ENCODE assay signal across 34 cellular contexts in the genomic region with DNA sequence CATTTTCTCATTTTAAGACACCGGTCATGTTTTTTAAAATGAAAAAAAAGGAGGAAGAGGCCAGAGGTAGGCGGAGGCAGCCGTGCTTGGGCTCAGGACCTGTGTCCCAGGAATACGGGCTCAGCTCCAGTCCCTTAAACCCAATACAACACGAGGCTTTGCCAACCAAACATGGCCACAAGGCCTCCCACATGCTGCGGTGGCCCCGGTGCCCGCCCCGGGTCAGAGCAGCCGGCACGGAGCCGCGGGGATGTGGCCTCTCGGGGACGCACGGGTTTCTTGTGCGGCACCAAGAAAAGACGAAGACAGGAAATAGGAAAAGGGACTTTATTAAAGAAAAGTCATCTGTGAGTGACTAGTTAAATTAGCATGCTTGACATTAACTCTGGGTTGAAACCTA.
"Had no signal": no experiment of that assay in that cellular context is flagged by ENCODE, and none has a peak within 500 bp of the region (broad histone marks: within the 10 kb centered on the region; RNA-seq: fewer than 3 reads in every experiment).

No MANE protein-coding gene starts in this region.

- H3K27ac Mint-ChIP-seq: activated CD4-positive, alpha-beta memory T cell treated with anti-CD3 and anti-CD28 coated beads for 36 hours; activated CD4-positive, alpha-beta T cell treated with anti-CD3 and anti-CD28 coated beads for 36 hours; activated CD4-positive, alpha-beta T cell treated with anti-CD3 and anti-CD28 coated beads, Interleukin-2, amount 10 ng/mL, durations not matched to agents 24 days and 14 days; activated CD8-positive, alpha-beta memory T cell treated with anti-CD3 and anti-CD28 coated beads, Interleukin-2, amount 10 ng/mL, durations not matched to agents 7 days and 5 days; activated CD8-positive, alpha-beta T cell treated with anti-CD3 and anti-CD28 coated beads, Interleukin-2, amount 10 ng/mL, durations not matched to agents 7 days and 5 days; activated naive CD4-positive, alpha-beta T cell treated with anti-CD3 and anti-CD28 coated beads, Interleukin-2, amount 10 ng/mL, durations not matched to agents 7 days and 5 days; activated naive CD8-positive, alpha-beta T cell treated with anti-CD3 and anti-CD28 coated beads, Interleukin-2, amount 10 ng/mL, durations not matched to agents 7 days and 5 days; activated T-helper 1 cell treated with anti-CD3 and anti-CD28 coated beads, Interleukin-12 subunit alpha, Interleukin-12 subunit beta, Interleukin-2, Interleukin-4 antibody, amounts not matched to agents 30 ng/mL and 10 ng/mL and 1 ng/mL, durations not matched to agents 14 hours and 24 hours and 36 hours; activated T-helper 2 cell treated with anti-CD3 and anti-CD28 coated beads, Interferon-gamma antibody, Interleukin-2, Interleukin-4, amounts not matched to agents 10 μg/mL and 5 μg/mL and 100 μg/mL, durations not matched to agents 14 hours and 24 hours and 36 hours; dendritic cell treated with granulocyte-macrophage colony-stimulating factor and Interleukin-4, amounts not matched to agents 40 ng/mL and 50 ng/mL, for 4 days; effector memory CD8-positive, alpha-beta T cell; T-helper 17 cell; T-helper 2 cell treated with Interferon-gamma antibody and Interleukin-4, amounts not matched to agents 5 μg/mL and 100 μg/mL, for 36 hours had no signal

- H3K4me1 Mint-ChIP-seq: brain; central memory CD8-positive, alpha-beta T cell had no signal

- H3K27me3 Mint-ChIP-seq: activated CD4-positive, alpha-beta memory T cell treated with anti-CD3 and anti-CD28 coated beads for 36 hours; activated CD4-positive, alpha-beta T cell treated with anti-CD3 and anti-CD28 coated beads for 36 hours; activated CD4-positive, alpha-beta T cell treated with anti-CD3 and anti-CD28 coated beads, Interleukin-2, amount 10 ng/mL, durations not matched to agents 24 days and 14 days; activated CD8-positive, alpha-beta memory T cell treated with anti-CD3 and anti-CD28 coated beads, Interleukin-2, amount 10 ng/mL, durations not matched to agents 7 days and 5 days; activated naive CD4-positive, alpha-beta T cell treated with anti-CD3 and anti-CD28 coated beads, Interleukin-2, amount 10 ng/mL, durations not matched to agents 7 days and 5 days; activated naive CD8-positive, alpha-beta T cell treated with anti-CD3 and anti-CD28 coated beads, Interleukin-2, amount 10 ng/mL, durations not matched to agents 7 days and 5 days; brain; central memory CD8-positive, alpha-beta T cell; dendritic cell treated with granulocyte-macrophage colony-stimulating factor and Interleukin-4, amounts not matched to agents 40 ng/mL and 50 ng/mL, for 4 days; effector memory CD8-positive, alpha-beta T cell; T-helper 17 cell had no signal

- H3K4me3 Mint-ChIP-seq: activated CD4-positive, alpha-beta memory T cell treated with anti-CD3 and anti-CD28 coated beads for 36 hours; activated CD4-positive, alpha-beta T cell treated with anti-CD3 and anti-CD28 coated beads for 36 hours; activated CD4-positive, alpha-beta T cell treated with anti-CD3 and anti-CD28 coated beads, Interleukin-2, amount 10 ng/mL, durations not matched to agents 24 days and 14 days; activated CD8-positive, alpha-beta memory T cell treated with anti-CD3 and anti-CD28 coated beads, Interleukin-2, amount 10 ng/mL, durations not matched to agents 7 days and 5 days; activated CD8-positive, alpha-beta T cell treated with anti-CD3 and anti-CD28 coated beads, Interleukin-2, amount 10 ng/mL, durations not matched to agents 7 days and 5 days; activated naive CD4-positive, alpha-beta T cell treated with anti-CD3 and anti-CD28 coated beads, Interleukin-2, amount 10 ng/mL, durations not matched to agents 7 days and 5 days; activated naive CD8-positive, alpha-beta T cell treated with anti-CD3 and anti-CD28 coated beads, Interleukin-2, amount 10 ng/mL, durations not matched to agents 7 days and 5 days; activated T-helper 1 cell treated with anti-CD3 and anti-CD28 coated beads, Interleukin-12 subunit alpha, Interleukin-12 subunit beta, Interleukin-2, Interleukin-4 antibody, amounts not matched to agents 30 ng/mL and 10 ng/mL and 1 ng/mL, durations not matched to agents 14 hours and 24 hours and 36 hours; brain; central memory CD8-positive, alpha-beta T cell; dendritic cell treated with granulocyte-macrophage colony-stimulating factor and Interleukin-4, amounts not matched to agents 40 ng/mL and 50 ng/mL, for 4 days; effector memory CD8-positive, alpha-beta T cell; T-helper 17 cell; T-helper 2 cell treated with Interferon-gamma antibody and Interleukin-4, amounts not matched to agents 5 μg/mL and 100 μg/mL, for 36 hours had no signal

- H3K9me3 Mint-ChIP-seq: activated CD4-positive, alpha-beta memory T cell treated with anti-CD3 and anti-CD28 coated beads for 36 hours; activated CD4-positive, alpha-beta T cell treated with anti-CD3 and anti-CD28 coated beads, Interleukin-2, amount 10 ng/mL, durations not matched to agents 24 days and 14 days; activated naive CD4-positive, alpha-beta T cell treated with anti-CD3 and anti-CD28 coated beads, Interleukin-2, amount 10 ng/mL, durations not matched to agents 7 days and 5 days; activated naive CD4-positive, alpha-beta T cell treated with anti-CD3 and anti-CD28 coated beads, Interleukin-2, amount 50 U/mL, for 72 hours; activated naive CD8-positive, alpha-beta T cell treated with anti-CD3 and anti-CD28 coated beads, Interleukin-2, amount 10 ng/mL, durations not matched to agents 7 days and 5 days; activated T-helper 1 cell treated with anti-CD3 and anti-CD28 coated beads, Interleukin-12 subunit alpha, Interleukin-12 subunit beta, Interleukin-2, Interleukin-4 antibody, amounts not matched to agents 30 ng/mL and 10 ng/mL and 1 ng/mL, durations not matched to agents 14 hours and 24 hours and 36 hours; activated T-helper 2 cell treated with anti-CD3 and anti-CD28 coated beads, Interferon-gamma antibody, Interleukin-2, Interleukin-4, amounts not matched to agents 10 μg/mL and 5 μg/mL and 100 μg/mL, durations not matched to agents 14 hours and 24 hours and 36 hours; central memory CD8-positive, alpha-beta T cell; dendritic cell treated with granulocyte-macrophage colony-stimulating factor and Interleukin-4, amounts not matched to agents 40 ng/mL and 50 ng/mL, for 4 days; effector memory CD8-positive, alpha-beta T cell; T-helper 2 cell treated with Interferon-gamma antibody and Interleukin-4, amounts not matched to agents 5 μg/mL and 100 μg/mL, for 36 hours had no signal

- H3K4me3 ChIP-seq: ascending aorta, breast epithelium, cardiac muscle cell, coronary artery, dorsolateral prefrontal cortex, esophagus muscularis mucosa had no signal

- H3K27ac ChIP-seq: ascending aorta, breast epithelium, cardiac muscle cell, coronary artery, dorsolateral prefrontal cortex, esophagus muscularis mucosa, WERI-Rb-1 had no signal

- H3K27me3 ChIP-seq: ascending aorta, breast epithelium, cardiac muscle cell, dorsolateral prefrontal cortex, esophagus muscularis mucosa had no signal

- DNase-seq: activated CD4-positive, alpha-beta memory T cell treated with anti-CD3 and anti-CD28 coated beads for 36 hours; activated CD4-positive, alpha-beta T cell treated with anti-CD3 and anti-CD28 coated beads for 36 hours; activated CD4-positive, alpha-beta T cell treated with anti-CD3 and anti-CD28 coated beads, Interleukin-2, amount 10 ng/mL, durations not matched to agents 24 days and 14 days; activated CD4-positive, CD25-positive, alpha-beta regulatory T cell; activated CD4-positive, CD25-positive, alpha-beta regulatory T cell treated with anti-CD3 and anti-CD28 coated beads, Interleukin-2, amount 50 U/mL, for 72 hours; activated CD8-positive, alpha-beta memory T cell treated with anti-CD3 and anti-CD28 coated beads, Interleukin-2, amount 10 ng/mL, durations not matched to agents 7 days and 5 days; activated CD8-positive, alpha-beta memory T cell treated with anti-CD3 and anti-CD28 coated beads, Interleukin-2, amount 50 U/mL, for 4 hours; activated CD8-positive, alpha-beta T cell treated with anti-CD3 and anti-CD28 coated beads, Interleukin-2, amount 10 ng/mL, durations not matched to agents 7 days and 5 days; activated effector memory CD4-positive, alpha-beta T cell treated with anti-CD3 and anti-CD28 coated beads, Interleukin-2, amount 50 U/mL, for 16 hours; activated naive CD4-positive, alpha-beta T cell treated with anti-CD3 and anti-CD28 coated beads, Interleukin-2, amount 10 ng/mL, durations not matched to agents 7 days and 5 days; activated naive CD8-positive, alpha-beta T cell treated with anti-CD3 and anti-CD28 coated beads, Interleukin-2, amount 10 ng/mL, durations not matched to agents 7 days and 5 days; activated T-cell treated with anti-CD3 and anti-CD28 coated beads, Interleukin-2, amount 50 U/mL, for 1 hour; activated T-cell treated with anti-CD3 and anti-CD28 coated beads, Interleukin-2, amount 50 U/mL, for 48 hours; dorsolateral prefrontal cortex; effector CD4-positive, alpha-beta T cell; effector memory CD8-positive, alpha-beta T cell; erythroblast; foreskin melanocyte; T-helper 1 cell; T-helper 17 cell; T1000; WERI-Rb-1 had no signal

- H3K4me1 ChIP-seq: ascending aorta, breast epithelium, esophagus muscularis mucosa had no signal

- ATAC-seq: activated CD4-positive, alpha-beta T cell treated with anti-CD3 and anti-CD28 coated beads for 36 hours; activated CD8-positive, alpha-beta memory T cell treated with anti-CD3 and anti-CD28 coated beads, Interleukin-2, amount 10 ng/mL, durations not matched to agents 7 days and 5 days; activated CD8-positive, alpha-beta T cell treated with anti-CD3 and anti-CD28 coated beads, Interleukin-2, amount 10 ng/mL, durations not matched to agents 7 days and 5 days; activated naive CD4-positive, alpha-beta T cell treated with anti-CD3 and anti-CD28 coated beads, Interleukin-2, amount 50 U/mL, for 72 hours; effector memory CD8-positive, alpha-beta T cell; T-helper 17 cell had no signal

- H3K9me3 ChIP-seq: ascending aorta, breast epithelium had no signal
